Comparison of ENCODE assay signal across 2 cellular contexts in the genomic region with DNA sequence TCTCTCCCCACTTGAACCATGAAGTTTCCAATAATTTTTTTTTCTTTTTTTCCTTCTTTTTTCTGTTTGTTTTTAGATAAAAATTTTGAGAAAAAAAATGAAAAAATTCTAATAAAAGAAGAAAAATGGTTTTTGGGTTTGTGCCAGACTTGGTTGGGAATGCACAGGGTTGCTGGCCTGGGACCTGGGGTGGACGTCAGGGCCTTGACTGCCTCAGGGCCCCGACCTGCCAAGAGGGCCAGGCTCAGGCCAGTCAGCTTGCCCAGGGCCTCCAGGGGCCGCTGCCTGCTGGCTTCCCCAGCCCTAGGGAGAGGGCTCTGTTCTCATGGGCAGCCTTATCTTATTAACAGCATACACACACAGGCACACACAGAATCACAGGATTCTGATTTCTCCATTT.
TF ChIP-seq lines count a peak whose summit lies in the region.

No MANE protein-coding gene starts in this region.

TF ChIP-seq in SK-N-SH, 30 proteins besides CTCF, POLR2A, EP300 and RAD21:
- TF ChIP-seq YY1 (IDR thresholded peaks at IDR 0.05; ENCODE audit: low read depth), result no peak
- no peak for TF ChIP-seq RCOR1 (IDR thresholded peaks at IDR 0.05; ENCODE audit: low read length)
- no peak for TF ChIP-seq NRF1 (IDR thresholded peaks at IDR 0.05; ENCODE audit: low read depth, low read length)
- TF ChIP-seq MXI1 (IDR thresholded peaks at IDR 0.05; ENCODE audit: low read depth, low read length), result no peak
- no peak for TF ChIP-seq SMC3 (IDR thresholded peaks at IDR 0.05; ENCODE audit: low read depth, low read length)
- TF ChIP-seq, protein P1, sequence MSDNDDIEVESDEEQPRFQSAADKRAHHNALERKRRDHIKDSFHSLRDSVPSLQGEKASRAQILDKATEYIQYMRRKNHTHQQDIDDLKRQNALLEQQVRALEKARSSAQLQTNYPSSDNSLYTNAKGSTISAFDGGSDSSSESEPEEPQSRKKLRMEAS (IDR thresholded peaks at IDR 0.05; ENCODE audit: low read depth), result no peak
- TF ChIP-seq RXRA (IDR thresholded peaks at IDR 0.05; ENCODE audit: borderline replicate concordance, low read depth), result no peak
- TF ChIP-seq FOXM1 (IDR thresholded peaks at IDR 0.05; ENCODE audit: low read depth), result no peak
- TF ChIP-seq, protein P2, sequence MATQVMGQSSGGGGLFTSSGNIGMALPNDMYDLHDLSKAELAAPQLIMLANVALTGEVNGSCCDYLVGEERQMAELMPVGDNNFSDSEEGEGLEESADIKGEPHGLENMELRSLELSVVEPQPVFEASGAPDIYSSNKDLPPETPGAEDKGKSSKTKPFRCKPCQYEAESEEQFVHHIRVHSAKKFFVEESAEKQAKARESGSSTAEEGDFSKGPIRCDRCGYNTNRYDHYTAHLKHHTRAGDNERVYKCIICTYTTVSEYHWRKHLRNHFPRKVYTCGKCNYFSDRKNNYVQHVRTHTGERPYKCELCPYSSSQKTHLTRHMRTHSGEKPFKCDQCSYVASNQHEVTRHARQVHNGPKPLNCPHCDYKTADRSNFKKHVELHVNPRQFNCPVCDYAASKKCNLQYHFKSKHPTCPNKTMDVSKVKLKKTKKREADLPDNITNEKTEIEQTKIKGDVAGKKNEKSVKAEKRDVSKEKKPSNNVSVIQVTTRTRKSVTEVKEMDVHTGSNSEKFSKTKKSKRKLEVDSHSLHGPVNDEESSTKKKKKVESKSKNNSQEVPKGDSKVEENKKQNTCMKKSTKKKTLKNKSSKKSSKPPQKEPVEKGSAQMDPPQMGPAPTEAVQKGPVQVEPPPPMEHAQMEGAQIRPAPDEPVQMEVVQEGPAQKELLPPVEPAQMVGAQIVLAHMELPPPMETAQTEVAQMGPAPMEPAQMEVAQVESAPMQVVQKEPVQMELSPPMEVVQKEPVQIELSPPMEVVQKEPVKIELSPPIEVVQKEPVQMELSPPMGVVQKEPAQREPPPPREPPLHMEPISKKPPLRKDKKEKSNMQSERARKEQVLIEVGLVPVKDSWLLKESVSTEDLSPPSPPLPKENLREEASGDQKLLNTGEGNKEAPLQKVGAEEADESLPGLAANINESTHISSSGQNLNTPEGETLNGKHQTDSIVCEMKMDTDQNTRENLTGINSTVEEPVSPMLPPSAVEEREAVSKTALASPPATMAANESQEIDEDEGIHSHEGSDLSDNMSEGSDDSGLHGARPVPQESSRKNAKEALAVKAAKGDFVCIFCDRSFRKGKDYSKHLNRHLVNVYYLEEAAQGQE (IDR thresholded peaks at IDR 0.05; ENCODE audit: low read depth, low read length), result no peak
- TF ChIP-seq, protein P3, sequence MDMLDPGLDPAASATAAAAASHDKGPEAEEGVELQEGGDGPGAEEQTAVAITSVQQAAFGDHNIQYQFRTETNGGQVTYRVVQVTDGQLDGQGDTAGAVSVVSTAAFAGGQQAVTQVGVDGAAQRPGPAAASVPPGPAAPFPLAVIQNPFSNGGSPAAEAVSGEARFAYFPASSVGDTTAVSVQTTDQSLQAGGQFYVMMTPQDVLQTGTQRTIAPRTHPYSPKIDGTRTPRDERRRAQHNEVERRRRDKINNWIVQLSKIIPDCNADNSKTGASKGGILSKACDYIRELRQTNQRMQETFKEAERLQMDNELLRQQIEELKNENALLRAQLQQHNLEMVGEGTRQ (IDR thresholded peaks at IDR 0.05; ENCODE audit: borderline replicate concordance, low read depth, low read length), result no peak
- no peak for TF ChIP-seq FOSL2 (IDR thresholded peaks at IDR 0.05; ENCODE audit: borderline replicate concordance, low read depth)
- TF ChIP-seq TEAD4 (IDR thresholded peaks at IDR 0.05; ENCODE audit: borderline replicate concordance, insufficient read depth), result no peak
- TF ChIP-seq, protein P4, sequence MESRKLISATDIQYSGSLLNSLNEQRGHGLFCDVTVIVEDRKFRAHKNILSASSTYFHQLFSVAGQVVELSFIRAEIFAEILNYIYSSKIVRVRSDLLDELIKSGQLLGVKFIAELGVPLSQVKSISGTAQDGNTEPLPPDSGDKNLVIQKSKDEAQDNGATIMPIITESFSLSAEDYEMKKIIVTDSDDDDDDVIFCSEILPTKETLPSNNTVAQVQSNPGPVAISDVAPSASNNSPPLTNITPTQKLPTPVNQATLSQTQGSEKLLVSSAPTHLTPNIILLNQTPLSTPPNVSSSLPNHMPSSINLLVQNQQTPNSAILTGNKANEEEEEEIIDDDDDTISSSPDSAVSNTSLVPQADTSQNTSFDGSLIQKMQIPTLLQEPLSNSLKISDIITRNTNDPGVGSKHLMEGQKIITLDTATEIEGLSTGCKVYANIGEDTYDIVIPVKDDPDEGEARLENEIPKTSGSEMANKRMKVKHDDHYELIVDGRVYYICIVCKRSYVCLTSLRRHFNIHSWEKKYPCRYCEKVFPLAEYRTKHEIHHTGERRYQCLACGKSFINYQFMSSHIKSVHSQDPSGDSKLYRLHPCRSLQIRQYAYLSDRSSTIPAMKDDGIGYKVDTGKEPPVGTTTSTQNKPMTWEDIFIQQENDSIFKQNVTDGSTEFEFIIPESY (IDR thresholded peaks at IDR 0.05; ENCODE audit: borderline replicate concordance, low read depth), result no peak
- TF ChIP-seq JUND (IDR thresholded peaks at IDR 0.05), result no peak
- TF ChIP-seq, protein P5, sequence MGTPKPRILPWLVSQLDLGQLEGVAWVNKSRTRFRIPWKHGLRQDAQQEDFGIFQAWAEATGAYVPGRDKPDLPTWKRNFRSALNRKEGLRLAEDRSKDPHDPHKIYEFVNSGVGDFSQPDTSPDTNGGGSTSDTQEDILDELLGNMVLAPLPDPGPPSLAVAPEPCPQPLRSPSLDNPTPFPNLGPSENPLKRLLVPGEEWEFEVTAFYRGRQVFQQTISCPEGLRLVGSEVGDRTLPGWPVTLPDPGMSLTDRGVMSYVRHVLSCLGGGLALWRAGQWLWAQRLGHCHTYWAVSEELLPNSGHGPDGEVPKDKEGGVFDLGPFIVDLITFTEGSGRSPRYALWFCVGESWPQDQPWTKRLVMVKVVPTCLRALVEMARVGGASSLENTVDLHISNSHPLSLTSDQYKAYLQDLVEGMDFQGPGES (IDR thresholded peaks at IDR 0.05; ENCODE audit: low read depth, low read length), result no peak
- TF ChIP-seq RFX5 (IDR thresholded peaks at IDR 0.05; ENCODE audit: low read length), result no peak
- no peak for TF ChIP-seq EZH2phosphoT487 (IDR thresholded peaks at IDR 0.05; ENCODE audit: borderline replicate concordance, low read depth)
- TF ChIP-seq GATA2 (CRISPR knock-in tag; IDR thresholded peaks at IDR 0.05), result no peak

TF ChIP-seq in SK-N-SH treated with all-trans-retinoic acid at 6 μM for 48 hours, 23 proteins besides CTCF, POLR2A, EP300 and RAD21:
- TF ChIP-seq, protein P6, sequence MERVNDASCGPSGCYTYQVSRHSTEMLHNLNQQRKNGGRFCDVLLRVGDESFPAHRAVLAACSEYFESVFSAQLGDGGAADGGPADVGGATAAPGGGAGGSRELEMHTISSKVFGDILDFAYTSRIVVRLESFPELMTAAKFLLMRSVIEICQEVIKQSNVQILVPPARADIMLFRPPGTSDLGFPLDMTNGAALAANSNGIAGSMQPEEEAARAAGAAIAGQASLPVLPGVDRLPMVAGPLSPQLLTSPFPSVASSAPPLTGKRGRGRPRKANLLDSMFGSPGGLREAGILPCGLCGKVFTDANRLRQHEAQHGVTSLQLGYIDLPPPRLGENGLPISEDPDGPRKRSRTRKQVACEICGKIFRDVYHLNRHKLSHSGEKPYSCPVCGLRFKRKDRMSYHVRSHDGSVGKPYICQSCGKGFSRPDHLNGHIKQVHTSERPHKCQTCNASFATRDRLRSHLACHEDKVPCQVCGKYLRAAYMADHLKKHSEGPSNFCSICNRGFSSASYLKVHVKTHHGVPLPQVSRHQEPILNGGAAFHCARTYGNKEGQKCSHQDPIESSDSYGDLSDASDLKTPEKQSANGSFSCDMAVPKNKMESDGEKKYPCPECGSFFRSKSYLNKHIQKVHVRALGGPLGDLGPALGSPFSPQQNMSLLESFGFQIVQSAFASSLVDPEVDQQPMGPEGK (CRISPR knock-in tag; IDR thresholded peaks at IDR 0.05; ENCODE audit: borderline replicate concordance), result no peak
- TF ChIP-seq OSR1 (CRISPR knock-in tag; IDR thresholded peaks at IDR 0.05) (no peak), ISL1 (CRISPR knock-in tag; IDR thresholded peaks at IDR 0.05) (no peak), PPARA (CRISPR knock-in tag; IDR thresholded peaks at IDR 0.05; ENCODE audit: borderline replicate concordance) (no peak), ZNF70 (CRISPR knock-in tag; IDR thresholded peaks at IDR 0.05) (no peak)
- TF ChIP-seq, protein P7, sequence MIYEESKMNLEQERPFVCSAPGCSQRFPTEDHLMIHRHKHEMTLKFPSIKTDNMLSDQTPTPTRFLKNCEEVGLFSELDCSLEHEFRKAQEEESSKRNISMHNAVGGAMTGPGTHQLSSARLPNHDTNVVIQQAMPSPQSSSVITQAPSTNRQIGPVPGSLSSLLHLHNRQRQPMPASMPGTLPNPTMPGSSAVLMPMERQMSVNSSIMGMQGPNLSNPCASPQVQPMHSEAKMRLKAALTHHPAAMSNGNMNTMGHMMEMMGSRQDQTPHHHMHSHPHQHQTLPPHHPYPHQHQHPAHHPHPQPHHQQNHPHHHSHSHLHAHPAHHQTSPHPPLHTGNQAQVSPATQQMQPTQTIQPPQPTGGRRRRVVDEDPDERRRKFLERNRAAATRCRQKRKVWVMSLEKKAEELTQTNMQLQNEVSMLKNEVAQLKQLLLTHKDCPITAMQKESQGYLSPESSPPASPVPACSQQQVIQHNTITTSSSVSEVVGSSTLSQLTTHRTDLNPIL (CRISPR knock-in tag; IDR thresholded peaks at IDR 0.05; ENCODE audit: low read depth), result no peak
- TF ChIP-seq, protein P8, sequence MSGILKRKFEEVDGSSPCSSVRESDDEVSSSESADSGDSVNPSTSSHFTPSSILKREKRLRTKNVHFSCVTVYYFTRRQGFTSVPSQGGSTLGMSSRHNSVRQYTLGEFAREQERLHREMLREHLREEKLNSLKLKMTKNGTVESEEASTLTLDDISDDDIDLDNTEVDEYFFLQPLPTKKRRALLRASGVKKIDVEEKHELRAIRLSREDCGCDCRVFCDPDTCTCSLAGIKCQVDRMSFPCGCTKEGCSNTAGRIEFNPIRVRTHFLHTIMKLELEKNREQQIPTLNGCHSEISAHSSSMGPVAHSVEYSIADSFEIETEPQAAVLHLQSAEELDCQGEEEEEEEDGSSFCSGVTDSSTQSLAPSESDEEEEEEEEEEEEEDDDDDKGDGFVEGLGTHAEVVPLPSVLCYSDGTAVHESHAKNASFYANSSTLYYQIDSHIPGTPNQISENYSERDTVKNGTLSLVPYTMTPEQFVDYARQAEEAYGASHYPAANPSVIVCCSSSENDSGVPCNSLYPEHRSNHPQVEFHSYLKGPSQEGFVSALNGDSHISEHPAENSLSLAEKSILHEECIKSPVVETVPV (CRISPR knock-in tag; IDR thresholded peaks at IDR 0.05), result no peak
